Comparison of ENCODE assay signal across 22 cellular contexts in genomic region chr5:179438041-179438441, GRCh38.
DNase-seq lines count a peak whose midpoint lies in the region; ATAC-seq and TF ChIP-seq lines count a peak whose summit lies in the region.
"Had no signal": no experiment of that assay in that cellular context is flagged by ENCODE, and none has a peak within 500 bp of the region (broad histone marks: within the 10 kb centered on the region; RNA-seq: fewer than 3 reads in every experiment).

No MANE protein-coding gene starts in this region.

- no TSS peak for BruUV-seq in Panc1 (replicated peaks; lab: Mats Ljungman, UMichigan)

- no peaks in the 10 kb centered on the region for H3K9me3 ChIP-seq in Panc1 (ENCODE audit: control insufficient read depth, insufficient read depth, low read depth, low read length)
- H3K9me3 ChIP-seq in breast epithelium, result peaks cover 0 to under 1% of the 10 kb centered on the region in 2 donors
- H3K9me3 ChIP-seq: lower lobe of right lung, sigmoid colon had no signal

- H3K36me3 ChIP-seq in Panc1 (ENCODE audit: control insufficient read depth, insufficient read depth, low read length), result no peaks in the 10 kb centered on the region
- no peaks in the 10 kb centered on the region for H3K36me3 ChIP-seq in breast epithelium
- H3K36me3 ChIP-seq: lower lobe of right lung, sigmoid colon had no signal

- ATAC-seq in Panc1 (peak; percentile 47), left cardiac atrium (peak; percentile 56 to 63), HG02763 (IDR thresholded peaks at IDR 0.05; ENCODE audit: unreplicated experiment) (no peak)
- ATAC-seq in activated naive CD4-positive, alpha-beta T cell treated with anti-CD3 and anti-CD28 coated beads, Interleukin-2, amount 50 U/mL, for 72 hours, result no peak
- ATAC-seq: stimulated activated naive B cell treated with anti-CD40 and anti-IgM and Interleukin-4, amounts not matched to agents 10 μg/mL and 1 μg/mL and 100 μg/mL, for 72 hours had no signal

- POLR2A ChIA-PET in Panc1 (lab: Charles Lee), result no interaction called here

- H3K4me1 ChIP-seq in Panc1 (ENCODE audit: control insufficient read depth, insufficient read depth, low read length) (no peaks in the 10 kb centered on the region), breast epithelium (no peaks in the 10 kb centered on the region)
- H3K4me1 ChIP-seq: lower lobe of right lung had no signal

- CTCF ChIA-PET in Panc1 (lab: Charles Lee), result no interaction called here

- H3K4me3 ChIP-seq in Panc1 (ENCODE audit: low read depth in 2 of 2, low read length in 2 of 2) (no peak overlapping the region), breast epithelium (no peak overlapping the region)
- H3K4me3 ChIP-seq: lower lobe of right lung, sigmoid colon had no signal

- DNase-seq in D341Med (ENCODE audit: low spot score), result peak; percentile 53
- DNase-seq in Panc1 (ENCODE audit: low read depth, low spot score), result no peak
- DNase-seq in left cardiac atrium, result peak; percentile 58
- peak; percentile 53 for DNase-seq in mucosa of gallbladder (ENCODE audit: low spot score)
- DNase-seq in activated naive CD4-positive, alpha-beta T cell treated with anti-CD3 and anti-CD28 coated beads, Interleukin-2, amount 50 U/mL, for 72 hours (ENCODE audit: low spot score in 2 of 2), result no peak
- DNase-seq in superior temporal gyrus (ENCODE audit: extremely low spot score), result no peak
- no peak for DNase-seq in breast epithelium (ENCODE audit: low spot score in 2 of 2)
- DNase-seq: activated CD4-positive, alpha-beta T cell treated with anti-CD3 and anti-CD28 coated beads, Interleukin-2, amount 50 U/mL, for 1 hour; activated CD8-positive, alpha-beta memory T cell treated with anti-CD3 and anti-CD28 coated beads, Interleukin-2, amount 50 U/mL, for 4 hours; dermis blood vessel endothelial cell; foreskin melanocyte; GDM1; NCI-H1417; NCI-H526 treated with DMSO at 0.1 percent for 48 hours; SHP77 treated with DMSO at 0.1 percent for 48 hours; sigmoid colon; stimulated activated naive B cell treated with anti-CD40 and anti-IgM and Interleukin-4, amounts not matched to agents 10 μg/mL and 1 μg/mL and 100 μg/mL, for 72 hours had no signal

- in situ Hi-C loops in Panc1 (cut with HindIII; ENCODE audit: low pct_unique_long_range_greater_than_20kb, low sequenced_read_pairs), result no loop called here

- H3K27ac Mint-ChIP-seq in activated naive CD4-positive, alpha-beta T cell treated with anti-CD3 and anti-CD28 coated beads, Interleukin-2, amount 50 U/mL, for 72 hours, result no peak overlapping the region
- H3K27ac Mint-ChIP-seq: stimulated activated naive B cell treated with anti-CD40 and anti-IgM and Interleukin-4, amounts not matched to agents 10 μg/mL and 1 μg/mL and 100 μg/mL, for 72 hours had no signal

- intact Hi-C loops in Panc1 (cut with micrococcal nuclease; ENCODE audit: unreplicated experiment), result no loop called here
- intact Hi-C loops in left cardiac atrium (cut with DNase I), result no loop called here
- intact Hi-C loops in breast epithelium (cut with DNase I; ENCODE audit: low total_unique reads), result no loop called here

- H3K9me3 Mint-ChIP-seq in activated naive CD4-positive, alpha-beta T cell treated with anti-CD3 and anti-CD28 coated beads, Interleukin-2, amount 50 U/mL, for 72 hours, result peaks cover 11 to 13% of the 10 kb centered on the region in 2 donors

- H3K27ac ChIP-seq in Panc1 (ENCODE audit: low read length) (no peak overlapping the region), breast epithelium (no peak overlapping the region)
- H3K27ac ChIP-seq: C4-2B, epithelial cell of prostate, HL-60, lower lobe of right lung, sigmoid colon had no signal

- H3K27me3 ChIP-seq in Panc1 (ENCODE audit: control insufficient read depth, insufficient read depth, low read length) (no peaks in the 10 kb centered on the region), breast epithelium (peaks cover 0 to 12% of the 10 kb centered on the region in 2 donors)

- TF ChIP-seq CTCF in Panc1 (IDR thresholded peaks at IDR 0.05), result no peak
- TF ChIP-seq CTCF in breast epithelium (IDR thresholded peaks at IDR 0.05), result no peak

- no peak for TF ChIP-seq POLR2A in breast epithelium (IDR thresholded peaks at IDR 0.05)

- peaks cover 0 to 3% of the 10 kb centered on the region in 2 donors for H3K36me3 Mint-ChIP-seq in activated naive CD4-positive, alpha-beta T cell treated with anti-CD3 and anti-CD28 coated beads, Interleukin-2, amount 50 U/mL, for 72 hours

Comparison
In these comparisons a context has a peak if more than half of its experiments do, and no peak if none do; other contexts are left out.
1. DNase-seq: peak in D341Med (single experiment), left cardiac atrium (single experiment) and mucosa of gallbladder (single experiment); none in Panc1 (single experiment), activated naive CD4-positive, alpha-beta T cell treated with anti-CD3 and anti-CD28 coated beads, Interleukin-2, amount 50 U/mL, for 72 hours (0 of 2), superior temporal gyrus (single experiment) and breast epithelium (0 of 2).
2. ATAC-seq: peak in Panc1 (single experiment) and left cardiac atrium (2 of 2); none in HG02763 (single experiment) and activated naive CD4-positive, alpha-beta T cell treated with anti-CD3 and anti-CD28 coated beads, Interleukin-2, amount 50 U/mL, for 72 hours (0 of 2).